In genomic region chr13:21060063-21060826, GRCh38 we compare ENCODE assay signal across 7 cellular contexts. TPM values are rescaled to one million over a fixed set of nuclear protein-coding genes. Genes with fewer than 3 reads are reported as not detected.
DNase-seq lines count a peak whose midpoint lies in the region; ATAC-seq and TF ChIP-seq lines count a peak whose summit lies in the region.

No MANE protein-coding gene starts in this region.

- H3K9me3 ChIP-seq in T-helper 17 cell (ENCODE audit: control insufficient read depth, low read length, poor library complexity, severe bottlenecking) (no peaks in the 10 kb centered on the region), esophagus squamous epithelium (no peaks in the 10 kb centered on the region)

- peaks cover 7% of the 10 kb centered on the region for H3K27me3 Mint-ChIP-seq in T-helper 17 cell
- no peaks in the 10 kb centered on the region for H3K27me3 Mint-ChIP-seq in natural killer cell treated with Interleukin-12 subunit alpha and Interleukin-12 subunit beta and Interleukin-15 and Interleukin-18, amount 100 ng/mL, for 72 hours

- no peaks in the 10 kb centered on the region for H3K36me3 Mint-ChIP-seq in T-helper 17 cell (ENCODE audit: low read depth)
- H3K36me3 Mint-ChIP-seq in natural killer cell treated with Interleukin-12 subunit alpha and Interleukin-12 subunit beta and Interleukin-15 and Interleukin-18, amount 100 ng/mL, for 72 hours, result no peaks in the 10 kb centered on the region

- H3K36me3 ChIP-seq in esophagus squamous epithelium, result no peaks in the 10 kb centered on the region

- H3K4me1 ChIP-seq in esophagus squamous epithelium, result peaks cover 0 to 59% (median 5%) of the 10 kb centered on the region in 3 donors

- H3K4me3 ChIP-seq in esophagus squamous epithelium, result peak overlapping the region; percentile 79 to 97 (median 90)

- H3K27me3 ChIP-seq in esophagus squamous epithelium, result no peaks in the 10 kb centered on the region

- H3K27ac ChIP-seq in esophagus squamous epithelium, result peak overlapping the region; percentile 94 to 100 (median 96)

- WGBS in esophagus squamous epithelium, 2 donors, result 30 to 60% methylated on average over 3 to 14 of the region's 81 CpGs

- peak in 2 of 4 donors; percentile 36 to 39 for TF ChIP-seq POLR2A in esophagus squamous epithelium (IDR thresholded peaks at IDR 0.05)

- no peak for TF ChIP-seq CTCF in esophagus squamous epithelium (IDR thresholded peaks at IDR 0.05)

- peak overlapping the region; percentile 76 for H3K4me3 Mint-ChIP-seq in T-helper 17 cell
- H3K4me3 Mint-ChIP-seq in natural killer cell treated with Interleukin-12 subunit alpha and Interleukin-12 subunit beta and Interleukin-15 and Interleukin-18, amount 100 ng/mL, for 72 hours, result peak overlapping the region; percentile 53

- DNase-seq in T-helper 17 cell, result no peak
- DNase-seq in esophagus squamous epithelium (lab: John Stamatoyannopoulos, UW), result no peak
- DNase-seq in natural killer cell treated with Interleukin-12 subunit alpha and Interleukin-12 subunit beta and Interleukin-15 and Interleukin-18, amount 100 ng/mL, for 72 hours (ENCODE audit: low spot score), result no peak
- DNase-seq in NCI-H2196 treated with DMSO at 0.1 percent for 48 hours (lab: John Stamatoyannopoulos, UW; ENCODE audit: unreplicated experiment), result no peak
- no peak for DNase-seq in activated CD8-positive, alpha-beta memory T cell treated with anti-CD3 and anti-CD28 coated beads, Interleukin-2, amount 50 U/mL, for 48 hours

- intact Hi-C loops in esophagus squamous epithelium (cut with DNase I), result loop anchor here (10.0 kb wide), 1 partner anchor 115 kb away; no protein-coding TSS in a partner anchor

- no peaks in the 10 kb centered on the region for H3K9me3 Mint-ChIP-seq in natural killer cell treated with Interleukin-12 subunit alpha and Interleukin-12 subunit beta and Interleukin-15 and Interleukin-18, amount 100 ng/mL, for 72 hours

- ATAC-seq in GM18502 (IDR thresholded peaks at IDR 0.05; ENCODE audit: poor library complexity, unreplicated experiment) (peak; percentile 21), HG02798 (IDR thresholded peaks at IDR 0.05; ENCODE audit: poor library complexity, unreplicated experiment) (peak; percentile 1), T-helper 17 cell (peak; percentile 28)
- ATAC-seq in natural killer cell treated with Interleukin-12 subunit alpha and Interleukin-12 subunit beta and Interleukin-15 and Interleukin-18, amount 100 ng/mL, for 72 hours, result peak; percentile 50 to 58

- H3K27ac Mint-ChIP-seq in T-helper 17 cell, result no peak overlapping the region
- no peak overlapping the region for H3K27ac Mint-ChIP-seq in natural killer cell treated with Interleukin-12 subunit alpha and Interleukin-12 subunit beta and Interleukin-15 and Interleukin-18, amount 100 ng/mL, for 72 hours

- peaks cover 9% of the 10 kb centered on the region for H3K4me1 Mint-ChIP-seq in T-helper 17 cell
- H3K4me1 Mint-ChIP-seq in natural killer cell treated with Interleukin-12 subunit alpha and Interleukin-12 subunit beta and Interleukin-15 and Interleukin-18, amount 100 ng/mL, for 72 hours (ENCODE audit: low read depth in 2 of 2), result peaks cover 18% of the 10 kb centered on the region in 2 donors

RNA-seq across cellular contexts. Expression of gene LATS2, which starts 1.1 kb away (rescaled TPM):
- total RNA-seq in T-helper 17 cell (1 to 10 TPM; 8.0 to 9.0 TPM), esophagus squamous epithelium (10 to 100 TPM in 2 of 4 donors, 1 to 10 TPM in 2; 7.7 to 18.9 (median 10.7) TPM)
- total RNA-seq in natural killer cell treated with Interleukin-12 subunit alpha and Interleukin-12 subunit beta and Interleukin-15 and Interleukin-18, amount 100 ng/mL, for 72 hours, result 10 to 100 TPM; 15.8 to 29.8 TPM

Comparison
In these comparisons a context has a peak if more than half of its experiments do, and no peak if none do; other contexts are left out.
1. ATAC-seq: peak in every context shown above with its lines; median percentile 54 in natural killer cell treated with Interleukin-12 subunit alpha and Interleukin-12 subunit beta and Interleukin-15 and Interleukin-18, amount 100 ng/mL, for 72 hours; 28 in T-helper 17 cell; 21 in GM18502; 1 in HG02798.